Comparison of ENCODE assay signal across 13 cellular contexts in genomic region chr10:94214497-94214896, GRCh38.
"Had no signal": no experiment of that assay in that cellular context is flagged by ENCODE, and none has a peak within 500 bp of the region (broad histone marks: within the 10 kb centered on the region; RNA-seq: fewer than 3 reads in every experiment).

No MANE protein-coding gene starts in this region.

- ATAC-seq: activated CD4-positive, CD25-positive, alpha-beta regulatory T cell treated with anti-CD3 and anti-CD28 coated beads, Interleukin-2, amount 50 U/mL, for 24 hours had no signal

- H3K9me3 Mint-ChIP-seq: activated naive CD8-positive, alpha-beta T cell treated with anti-CD3 and anti-CD28 coated beads for 36 hours; activated T-helper 1 cell treated with anti-CD3 and anti-CD28 coated beads, Interleukin-12 subunit alpha, Interleukin-12 subunit beta, Interleukin-2, Interleukin-4 antibody, amounts not matched to agents 30 ng/mL and 10 ng/mL and 1 ng/mL, durations not matched to agents 14 hours and 24 hours and 36 hours; dendritic cell treated with granulocyte-macrophage colony-stimulating factor and Interleukin-4, amounts not matched to agents 40 ng/mL and 50 ng/mL, for 4 days; nephron progenitor cell; stimulated activated naive CD8-positive, alpha-beta T cell treated with anti-CD3 and anti-CD28 coated beads, Interleukin-15, Interleukin-2, amounts not matched to agents 100 ng/mL and 50 ng/mL, for 24 hours; T-helper 2 cell treated with Interferon-gamma antibody and Interleukin-4, amounts not matched to agents 5 μg/mL and 100 μg/mL, for 36 hours had no signal

- H3K27ac ChIP-seq: epithelial cell of prostate, right atrium auricular region, testis had no signal

- H3K9me3 ChIP-seq: heart left ventricle, right atrium auricular region, spleen, testis had no signal

- H3K27ac Mint-ChIP-seq: activated naive CD8-positive, alpha-beta T cell treated with anti-CD3 and anti-CD28 coated beads for 36 hours; activated T-helper 1 cell treated with anti-CD3 and anti-CD28 coated beads, Interleukin-12 subunit alpha, Interleukin-12 subunit beta, Interleukin-2, Interleukin-4 antibody, amounts not matched to agents 30 ng/mL and 10 ng/mL and 1 ng/mL, durations not matched to agents 14 hours and 24 hours and 36 hours; dendritic cell treated with granulocyte-macrophage colony-stimulating factor and Interleukin-4, amounts not matched to agents 40 ng/mL and 50 ng/mL, for 4 days; nephron progenitor cell; stimulated activated naive CD8-positive, alpha-beta T cell treated with anti-CD3 and anti-CD28 coated beads, Interleukin-15, Interleukin-2, amounts not matched to agents 100 ng/mL and 50 ng/mL, for 24 hours; T-helper 2 cell treated with Interferon-gamma antibody and Interleukin-4, amounts not matched to agents 5 μg/mL and 100 μg/mL, for 36 hours had no signal

- H3K4me1 Mint-ChIP-seq: activated naive CD8-positive, alpha-beta T cell treated with anti-CD3 and anti-CD28 coated beads for 36 hours had no signal

- H3K36me3 ChIP-seq: heart left ventricle, right atrium auricular region, spleen had no signal

- H3K4me3 Mint-ChIP-seq: activated naive CD8-positive, alpha-beta T cell treated with anti-CD3 and anti-CD28 coated beads for 36 hours; activated T-helper 1 cell treated with anti-CD3 and anti-CD28 coated beads, Interleukin-12 subunit alpha, Interleukin-12 subunit beta, Interleukin-2, Interleukin-4 antibody, amounts not matched to agents 30 ng/mL and 10 ng/mL and 1 ng/mL, durations not matched to agents 14 hours and 24 hours and 36 hours; dendritic cell treated with granulocyte-macrophage colony-stimulating factor and Interleukin-4, amounts not matched to agents 40 ng/mL and 50 ng/mL, for 4 days; nephron progenitor cell; stimulated activated naive CD8-positive, alpha-beta T cell treated with anti-CD3 and anti-CD28 coated beads, Interleukin-15, Interleukin-2, amounts not matched to agents 100 ng/mL and 50 ng/mL, for 24 hours; T-helper 2 cell treated with Interferon-gamma antibody and Interleukin-4, amounts not matched to agents 5 μg/mL and 100 μg/mL, for 36 hours had no signal

- H3K36me3 Mint-ChIP-seq: activated naive CD8-positive, alpha-beta T cell treated with anti-CD3 and anti-CD28 coated beads for 36 hours had no signal

- H3K27me3 ChIP-seq: heart left ventricle, right atrium auricular region, spleen, testis had no signal

- DNase-seq: activated naive CD8-positive, alpha-beta T cell treated with anti-CD3 and anti-CD28 coated beads for 36 hours; heart left ventricle; nephron progenitor cell; occipital lobe; spleen; testis had no signal

- H3K4me3 ChIP-seq: heart left ventricle, right atrium auricular region, spleen, testis had no signal
